Comparison of ENCODE assay signal across 1 cellular context in genomic region chr7:149150981-149151380, GRCh38.
TF ChIP-seq lines count a peak whose summit lies in the region.

No MANE protein-coding gene starts in this region.

TF ChIP-seq in H1, 55 proteins besides CTCF, POLR2A, EP300 and RAD21:
- TF ChIP-seq SAP30 (IDR thresholded peaks at IDR 0.05; ENCODE audit: insufficient read depth, insufficient replicate concordance, low read length) (no peak), TAF7 (optimal IDR thresholded peaks at IDR 0.05; ENCODE audit: borderline replicate concordance, low read depth, low read length) (no peak), KDM4A (IDR thresholded peaks at IDR 0.05; ENCODE audit: low read depth, low read length, severe bottlenecking) (no peak), RNF2 (IDR thresholded peaks at IDR 0.05; ENCODE audit: borderline replicate concordance, low read depth, low read length, missing control alignments, poor library complexity, severe bottlenecking) (no peak), SP4 (IDR thresholded peaks at IDR 0.05; ENCODE audit: low read length) (no peak), TEAD4 (IDR thresholded peaks at IDR 0.05; ENCODE audit: low read depth, low read length) (no peak), MAFK (IDR thresholded peaks at IDR 0.05; ENCODE audit: low read depth, low read length) (no peak), SUZ12 (IDR thresholded peaks at IDR 0.05; ENCODE audit: low read length) (no peak), EZH2 (IDR thresholded peaks at IDR 0.05; ENCODE audit: low read depth, low read length, severe bottlenecking) (no peak), NRF1 (IDR thresholded peaks at IDR 0.05; ENCODE audit: low read depth, low read length) (no peak), SIX5 (IDR thresholded peaks at IDR 0.05; ENCODE audit: low read depth, low read length) (no peak), JUN (IDR thresholded peaks at IDR 0.05; ENCODE audit: low read depth, low read length) (no peak), HDAC6 (IDR thresholded peaks at IDR 0.05; ENCODE audit: low read depth, low read length) (no peak), TAF1 (IDR thresholded peaks at IDR 0.05; ENCODE audit: low read depth, low read length) (no peak)
